8 cellular contexts compared by ENCODE assay signal in genomic region chr15:71440479-71441071, GRCh38.
DNase-seq lines count a peak whose midpoint lies in the region; ATAC-seq, FAIRE-seq and TF ChIP-seq lines count a peak whose summit lies in the region.

No MANE protein-coding gene starts in this region.

- intact Hi-C loops in naive thymus-derived CD4-positive, alpha-beta T cell (cut with micrococcal nuclease): loop anchor here (1.0 to 5.0 kb wide), 4 partner anchors 54 to 616 kb away; partner anchors contain the start of gene THSD4 (in 1 of the 2)

- TF ChIP-seq EP300 in H1 (IDR thresholded peaks at IDR 0.05; ENCODE audit: borderline replicate concordance in 1 of 2, low read depth in 2 of 2, low read length in 2 of 2): no peak

- no peaks in the 10 kb centered on the region for H3K79me2 ChIP-seq in H1 (ENCODE audit: control insufficient read depth in 1 of 2, insufficient read depth in 2 of 2, low read length in 2 of 2)

- H3K27ac ChIP-seq in H1 (ENCODE audit: low read depth, low read length): no peak overlapping the region
- no peak overlapping the region for H3K27ac ChIP-seq in naive thymus-derived CD4-positive, alpha-beta T cell (ENCODE audit: low read depth, low read length)

- H2BK15ac ChIP-seq in H1 (ENCODE audit: low read length): no peak overlapping the region

- H3K4ac ChIP-seq in H1 (replicated peaks; ENCODE audit: insufficient read length, low read depth, low read length): no peak overlapping the region

- no peak overlapping the region for H3K27ac Mint-ChIP-seq in naive thymus-derived CD4-positive, alpha-beta T cell

- H4K20me1 ChIP-seq in H1 (replicated peaks in 1 of 2; ENCODE audit: control insufficient read depth in 1 of 2, insufficient read depth in 2 of 2, low read length in 2 of 2): no peaks in the 10 kb centered on the region

- H3K9me3 ChIP-seq in NT2/D1 (ENCODE audit: insufficient read depth, low read length): peaks cover 4% of the 10 kb centered on the region; the same call in 1 of the 2 replicates
- no peaks in the 10 kb centered on the region for H3K9me3 ChIP-seq in H1 (ENCODE audit: insufficient read depth in 2 of 2, low read depth in 1 of 2, low read length in 1 of 2)
- no peaks in the 10 kb centered on the region for H3K9me3 ChIP-seq in naive thymus-derived CD4-positive, alpha-beta T cell (ENCODE audit: control insufficient read depth in 2 of 3, low read length in 3 of 3)

- FAIRE-seq in HTR-8/SVneo (lab: Jason Lieb, UNC): no peak
- no peak for FAIRE-seq in H1 (lab: Jason Lieb, UNC)

- ATAC-seq in naive thymus-derived CD4-positive, alpha-beta T cell: no peak
- ATAC-seq in GM21390 (IDR thresholded peaks at IDR 0.05; ENCODE audit: unreplicated experiment): no peak
- no peak for ATAC-seq in HG02970 (IDR thresholded peaks at IDR 0.05; ENCODE audit: low FRiP score, unreplicated experiment)
- no peak for ATAC-seq in HG02885 (IDR thresholded peaks at IDR 0.05; ENCODE audit: poor library complexity, unreplicated experiment)

- no peaks in the 10 kb centered on the region for H3K36me3 ChIP-seq in NT2/D1 (ENCODE audit: insufficient read depth, insufficient read length, low read length)
- H3K36me3 ChIP-seq in H1 (ENCODE audit: control insufficient read depth in 2 of 4, insufficient read depth in 4 of 4, low read length in 3 of 4): peaks cover 0 to 3% (median 0%) of the 10 kb centered on the region in 4 experiments; a peak in 1 of 8 replicates
- H3K36me3 ChIP-seq in naive thymus-derived CD4-positive, alpha-beta T cell (ENCODE audit: control insufficient read depth in 2 of 3, insufficient read depth in 3 of 3, low read length in 3 of 3): no peaks in the 10 kb centered on the region

- peaks cover 0 to 21% (median 10%) of the 10 kb centered on the region in 5 donors for H3K27me3 Mint-ChIP-seq in naive thymus-derived CD4-positive, alpha-beta T cell

- H3K4me3 Mint-ChIP-seq in naive thymus-derived CD4-positive, alpha-beta T cell: no peak overlapping the region

- no peak overlapping the region for H2BK20ac ChIP-seq in H1 (ENCODE audit: low read length)

- H4K5ac ChIP-seq in H1 (ENCODE audit: insufficient read length, low read depth, low read length): no peak overlapping the region

- DNase-seq in CD1c-positive myeloid dendritic cell (ENCODE audit: extremely low spot score) (peak; percentile 50), HTR-8/SVneo (ENCODE audit: insufficient read length, low spot score) (peak; percentile 43), NT2/D1 (ENCODE audit: low read depth, low spot score) (peak; percentile 28), H1 (ENCODE audit: low read depth in 1 of 2, low spot score in 2 of 2) (no peak)
- DNase-seq in naive thymus-derived CD4-positive, alpha-beta T cell: peak in 6 of 9 donors; percentile 2 to 33 (median 20)

- no peaks in the 10 kb centered on the region for H3K23me2 ChIP-seq in H1 (ENCODE audit: low read depth, low read length)

- H4K8ac ChIP-seq in H1 (ENCODE audit: extremely low read depth, insufficient read depth, low read length): no peak overlapping the region

- H2BK12ac ChIP-seq in H1 (ENCODE audit: low read depth, low read length): no peak overlapping the region

- H3K27me3 ChIP-seq in NT2/D1 (ENCODE audit: insufficient read depth, insufficient read length) (no peaks in the 10 kb centered on the region), H1 (replicated peaks in 1 of 4; ENCODE audit: control insufficient read depth in 3 of 4, extremely low read depth in 1 of 4, insufficient read depth in 3 of 4, low read length in 3 of 4) (no peaks in the 10 kb centered on the region)
- no peaks in the 10 kb centered on the region for H3K27me3 ChIP-seq in naive thymus-derived CD4-positive, alpha-beta T cell (ENCODE audit: control insufficient read depth in 2 of 2, insufficient read depth in 2 of 2, low read length in 2 of 2)

- no peak overlapping the region for H3K4me3 ChIP-seq in NT2/D1 (ENCODE audit: insufficient read length, low read depth)
- no peak overlapping the region for H3K4me3 ChIP-seq in H1 (ENCODE audit: extremely low read depth in 1 of 4, insufficient read depth in 2 of 4, low read depth in 3 of 4, low read length in 4 of 4)
- no peak overlapping the region for H3K4me3 ChIP-seq in naive thymus-derived CD4-positive, alpha-beta T cell (ENCODE audit: low read length)

- no peak overlapping the region for H3K18ac ChIP-seq in H1 (ENCODE audit: extremely low read depth, low read length)

- H3K4me1 ChIP-seq in NT2/D1 (ENCODE audit: insufficient read depth, insufficient read length): no peaks in the 10 kb centered on the region
- peaks cover 0 to 6% (median 3%) of the 10 kb centered on the region in 4 experiments; a peak in 3 of 7 replicates for H3K4me1 ChIP-seq in H1 (replicated peaks in 1 of 4; ENCODE audit: control insufficient read depth in 3 of 4, insufficient read depth in 4 of 4, low read length in 3 of 4)
- H3K4me1 ChIP-seq in naive thymus-derived CD4-positive, alpha-beta T cell (ENCODE audit: control insufficient read depth in 2 of 2, insufficient read depth in 2 of 2, low read length in 2 of 2): no peaks in the 10 kb centered on the region

- POLR2A ChIA-PET in H1 (lab: Charles Lee; ENCODE audit: partially characterized antibody): no interaction called here
- POLR2A ChIA-PET in naive thymus-derived CD4-positive, alpha-beta T cell (lab: Charles Lee): no interaction called here

- H3K14ac ChIP-seq in H1 (ENCODE audit: insufficient read length): no peak overlapping the region

- no peaks in the 10 kb centered on the region for H3K36me3 Mint-ChIP-seq in naive thymus-derived CD4-positive, alpha-beta T cell

- no peak overlapping the region for H3K4me2 ChIP-seq in H1 (ENCODE audit: insufficient read depth in 1 of 2, low read depth in 2 of 2, low read length in 2 of 2)

- no peak overlapping the region for H3K23ac ChIP-seq in H1 (ENCODE audit: insufficient read length)

- H3K79me1 ChIP-seq in H1 (ENCODE audit: low read depth, low read length): no peaks in the 10 kb centered on the region

- H2AK5ac ChIP-seq in H1 (ENCODE audit: low read depth, low read length): no peak overlapping the region

- peaks cover 0 to 4% (median 0%) of the 10 kb centered on the region in 7 donors for H3K4me1 Mint-ChIP-seq in naive thymus-derived CD4-positive, alpha-beta T cell

- TF ChIP-seq CTCF in H1 (IDR thresholded peaks at IDR 0.05; ENCODE audit: control extremely low read depth in 1 of 3, insufficient read depth in 1 of 3, low read depth in 1 of 3, low read length in 3 of 3): peak in 2 of 3 experiments; percentile 43; a peak in 2 of 4 replicates

- TF ChIP-seq RAD21 in H1 (IDR thresholded peaks at IDR 0.05 in 1 of 2, conservative IDR thresholded peaks at IDR 0.05 in 1 of 2; ENCODE audit: low read depth in 2 of 2, low read length in 2 of 2): peak; percentile 78 to 80

- no peak overlapping the region for H2BK5ac ChIP-seq in H1 (ENCODE audit: low read depth, low read length)

- H3K9me3 Mint-ChIP-seq in naive thymus-derived CD4-positive, alpha-beta T cell: peaks cover 0 to 7% (median 0%) of the 10 kb centered on the region in 11 donors

- no peak for TF ChIP-seq POLR2A in H1 (IDR thresholded peaks at IDR 0.05; ENCODE audit: control extremely low read depth in 1 of 2, low read depth in 2 of 2, low read length in 2 of 2)

- no peak overlapping the region for H3K56ac ChIP-seq in H1 (replicated peaks; ENCODE audit: insufficient read length, low read depth, low read length)

- no peak overlapping the region for H3K9ac ChIP-seq in NT2/D1 (ENCODE audit: insufficient read length, low read depth)
- no peak overlapping the region for H3K9ac ChIP-seq in H1 (replicated peaks in 1 of 4; ENCODE audit: extremely low read depth in 1 of 4, low read depth in 3 of 4, low read length in 3 of 4)

- H2AFZ ChIP-seq in H1 (ENCODE audit: low read length): no peak overlapping the region

- H4K91ac ChIP-seq in H1 (replicated peaks; ENCODE audit: insufficient read length, low read length): no peak overlapping the region

- CTCF ChIA-PET in H1 (lab: Charles Lee; ENCODE audit: partially characterized antibody): interaction anchor here (0.6 to 6.1 kb wide), 29 partner anchors 10 to 478 kb away, joined by 3 to 61 read pairs (median 3); no protein-coding TSS in a partner anchor
- CTCF ChIA-PET in naive thymus-derived CD4-positive, alpha-beta T cell (lab: Charles Lee): interaction anchor here (0.7 to 3.1 kb wide), 6 partner anchors 10 to 615 kb away, joined by 3 to 22 read pairs (median 4); no protein-coding TSS in a partner anchor

- WGBS in H1 (ENCODE audit: extremely low coverage in 1 of 2, insufficient coverage in 1 of 2, insufficient read length in 1 of 2, insufficient replicate concordance in 2 of 2, low coverage in 1 of 2, low lambda C conversion rate in 2 of 2, missing lambda C conversion rate in 1 of 2), 2 experiments: 37% methylated on average over 3 of the region's 3 CpGs; no CpG with 5 or more reads in 1 of the 2 experiments

- no peak overlapping the region for H2BK120ac ChIP-seq in H1 (replicated peaks; ENCODE audit: low read depth, low read length)

TF ChIP-seq in H1, 55 proteins besides CTCF, POLR2A, EP300 and RAD21:
- TF ChIP-seq HDAC2 (IDR thresholded peaks at IDR 0.05; ENCODE audit: borderline replicate concordance in 1 of 2, low read depth in 2 of 2, low read length in 2 of 2): no peak
- TF ChIP-seq SP2 (IDR thresholded peaks at IDR 0.05; ENCODE audit: low read length): no peak
- no peak for TF ChIP-seq YY1 (IDR thresholded peaks at IDR 0.05; ENCODE audit: low read depth, low read length)
- no peak for TF ChIP-seq ATF3 (IDR thresholded peaks at IDR 0.05; ENCODE audit: insufficient read depth, low read depth, low read length)
- TF ChIP-seq CREB1 (IDR thresholded peaks at IDR 0.05): no peak
- TF ChIP-seq CBX5 (IDR thresholded peaks at IDR 0.05; ENCODE audit: low read depth, low read length): no peak
- no peak for TF ChIP-seq EGR1 (IDR thresholded peaks at IDR 0.05; ENCODE audit: borderline replicate concordance, low read depth, low read length)
- no peak for TF ChIP-seq NANOG (IDR thresholded peaks at IDR 0.05; ENCODE audit: insufficient read depth, low read depth, low read length, poor library complexity, severe bottlenecking)
- no peak for TF ChIP-seq TCF12 (IDR thresholded peaks at IDR 0.05; ENCODE audit: low read depth, low read length)

Comparison
In these comparisons a context has a peak if more than half of its experiments do, and no peak if none do; other contexts are left out.
1. DNase-seq: peak in CD1c-positive myeloid dendritic cell (single experiment), HTR-8/SVneo (single experiment), NT2/D1 (single experiment) and naive thymus-derived CD4-positive, alpha-beta T cell (6 of 9); none in H1 (0 of 2).